In the genomic region with DNA sequence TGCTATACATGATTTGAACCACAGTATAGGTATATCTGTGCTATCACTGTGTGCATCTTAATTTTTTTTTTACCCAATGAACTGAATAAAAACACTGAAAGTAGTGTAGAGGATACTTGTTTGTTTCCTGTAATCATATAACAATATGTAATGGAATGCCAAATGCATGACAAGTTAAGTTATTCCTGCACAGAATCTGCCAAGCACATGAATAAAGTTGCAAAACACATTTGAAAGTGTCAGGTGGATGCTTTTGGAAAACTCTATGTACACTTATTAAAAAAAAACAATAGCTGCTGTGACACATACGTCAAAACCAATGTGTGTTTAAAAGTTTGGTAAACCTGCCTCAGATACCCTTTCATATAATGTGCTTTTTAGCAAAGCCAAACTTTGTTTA, we compare ENCODE assay signal across 37 cellular contexts.
"Had no signal": no experiment of that assay in that cellular context is flagged by ENCODE, and none has a peak within 500 bp of the region (broad histone marks: within the 10 kb centered on the region; RNA-seq: fewer than 3 reads in every experiment).

No MANE protein-coding gene starts in this region.

- FAIRE-seq: colon, endometrium, endothelial cell of umbilical vein had no signal

- H3K27ac Mint-ChIP-seq: activated CD4-positive, alpha-beta memory T cell treated with anti-CD3 and anti-CD28 coated beads for 36 hours; activated CD4-positive, alpha-beta T cell treated with anti-CD3 and anti-CD28 coated beads for 36 hours; activated CD4-positive, alpha-beta T cell treated with anti-CD3 and anti-CD28 coated beads, Interleukin-2, amount 10 ng/mL, durations not matched to agents 24 days and 14 days; activated CD8-positive, alpha-beta memory T cell treated with anti-CD3 and anti-CD28 coated beads, Interleukin-2, amount 10 ng/mL, durations not matched to agents 7 days and 5 days; activated CD8-positive, alpha-beta T cell treated with anti-CD3 and anti-CD28 coated beads, Interleukin-2, amount 10 ng/mL, durations not matched to agents 7 days and 5 days; activated naive CD4-positive, alpha-beta T cell treated with anti-CD3 and anti-CD28 coated beads for 36 hours; activated naive CD4-positive, alpha-beta T cell treated with anti-CD3 and anti-CD28 coated beads, Interleukin-2, amount 50 U/mL, for 24 hours; activated naive CD8-positive, alpha-beta T cell treated with anti-CD3 and anti-CD28 coated beads for 36 hours; activated naive CD8-positive, alpha-beta T cell treated with anti-CD3 and anti-CD28 coated beads, Interleukin-2, amount 50 U/mL, for 24 hours; activated T-helper 1 cell treated with anti-CD3 and anti-CD28 coated beads, Interleukin-12 subunit alpha, Interleukin-12 subunit beta, Interleukin-2, Interleukin-4 antibody, amounts not matched to agents 30 ng/mL and 10 ng/mL and 1 ng/mL, durations not matched to agents 14 hours and 24 hours and 36 hours; activated T-helper 2 cell treated with anti-CD3 and anti-CD28 coated beads, Interferon-gamma antibody, Interleukin-2, Interleukin-4, amounts not matched to agents 10 μg/mL and 5 μg/mL and 100 μg/mL, durations not matched to agents 14 hours and 24 hours and 36 hours; brain; effector memory CD8-positive, alpha-beta T cell; T-helper 17 cell; T-helper 2 cell treated with Interferon-gamma antibody and Interleukin-4, amounts not matched to agents 5 μg/mL and 100 μg/mL, for 36 hours had no signal

- H3K4me1 ChIP-seq: adrenal gland, ascending aorta, breast epithelium, foreskin keratinocyte, gastrocnemius medialis, heart left ventricle had no signal

- H3K27ac ChIP-seq: adrenal gland, ascending aorta, breast epithelium, foreskin keratinocyte, gastrocnemius medialis, heart left ventricle had no signal

- DNase-seq: activated CD4-positive, alpha-beta memory T cell treated with anti-CD3 and anti-CD28 coated beads for 36 hours; activated CD4-positive, alpha-beta T cell treated with anti-CD3 and anti-CD28 coated beads for 36 hours; activated CD4-positive, alpha-beta T cell treated with anti-CD3 and anti-CD28 coated beads, Interleukin-2, amount 10 ng/mL, durations not matched to agents 24 days and 14 days; activated CD4-positive, CD25-positive, alpha-beta regulatory T cell; activated CD4-positive, CD25-positive, alpha-beta regulatory T cell treated with anti-CD3 and anti-CD28 coated beads, Interleukin-2, amount 50 U/mL, for 72 hours; activated CD8-positive, alpha-beta memory T cell treated with anti-CD3 and anti-CD28 coated beads, Interleukin-2, amount 10 ng/mL, durations not matched to agents 7 days and 5 days; activated CD8-positive, alpha-beta memory T cell treated with anti-CD3 and anti-CD28 coated beads, Interleukin-2, amount 50 U/mL, for 4 hours; activated CD8-positive, alpha-beta T cell treated with anti-CD3 and anti-CD28 coated beads, Interleukin-2, amount 10 ng/mL, durations not matched to agents 7 days and 5 days; activated effector memory CD4-positive, alpha-beta T cell treated with anti-CD3 and anti-CD28 coated beads, Interleukin-2, amount 50 U/mL, for 16 hours; activated naive CD4-positive, alpha-beta T cell treated with anti-CD3 and anti-CD28 coated beads for 36 hours; activated naive CD8-positive, alpha-beta T cell treated with anti-CD3 and anti-CD28 coated beads for 36 hours; activated naive CD8-positive, alpha-beta T cell treated with anti-CD3 and anti-CD28 coated beads, Interleukin-2, amount 50 U/mL, for 24 hours; activated T-cell treated with anti-CD3 and anti-CD28 coated beads, Interleukin-2, amount 50 U/mL, for 1 hour; activated T-cell treated with anti-CD3 and anti-CD28 coated beads, Interleukin-2, amount 50 U/mL, for 48 hours; adrenal gland; cortex of kidney; dermis blood vessel endothelial cell; effector CD4-positive, alpha-beta T cell; effector memory CD8-positive, alpha-beta T cell; foreskin keratinocyte; gastrocnemius medialis; glutamatergic neuron; heart left ventricle; T-helper 1 cell; T-helper 17 cell; T1000 had no signal

- H3K9me3 ChIP-seq: adrenal gland, ascending aorta, breast epithelium, gastrocnemius medialis, heart left ventricle had no signal

- H3K4me1 Mint-ChIP-seq: activated CD4-positive, alpha-beta T cell treated with anti-CD3 and anti-CD28 coated beads for 36 hours; activated CD4-positive, alpha-beta T cell treated with anti-CD3 and anti-CD28 coated beads, Interleukin-2, amount 10 ng/mL, durations not matched to agents 24 days and 14 days; activated CD8-positive, alpha-beta memory T cell treated with anti-CD3 and anti-CD28 coated beads, Interleukin-2, amount 10 ng/mL, durations not matched to agents 7 days and 5 days; activated naive CD4-positive, alpha-beta T cell treated with anti-CD3 and anti-CD28 coated beads, Interleukin-2, amount 50 U/mL, for 24 hours; activated naive CD8-positive, alpha-beta T cell treated with anti-CD3 and anti-CD28 coated beads for 36 hours; activated naive CD8-positive, alpha-beta T cell treated with anti-CD3 and anti-CD28 coated beads, Interleukin-2, amount 50 U/mL, for 24 hours; brain; central memory CD8-positive, alpha-beta T cell; T-helper 17 cell had no signal

- H3K27me3 Mint-ChIP-seq: activated CD4-positive, alpha-beta memory T cell treated with anti-CD3 and anti-CD28 coated beads for 36 hours; activated CD4-positive, alpha-beta T cell treated with anti-CD3 and anti-CD28 coated beads for 36 hours; activated CD4-positive, alpha-beta T cell treated with anti-CD3 and anti-CD28 coated beads, Interleukin-2, amount 10 ng/mL, durations not matched to agents 24 days and 14 days; activated CD8-positive, alpha-beta memory T cell treated with anti-CD3 and anti-CD28 coated beads, Interleukin-2, amount 10 ng/mL, durations not matched to agents 7 days and 5 days; activated naive CD4-positive, alpha-beta T cell treated with anti-CD3 and anti-CD28 coated beads, Interleukin-2, amount 50 U/mL, for 24 hours; activated naive CD8-positive, alpha-beta T cell treated with anti-CD3 and anti-CD28 coated beads for 36 hours; activated naive CD8-positive, alpha-beta T cell treated with anti-CD3 and anti-CD28 coated beads, Interleukin-2, amount 50 U/mL, for 24 hours; brain; central memory CD8-positive, alpha-beta T cell; effector memory CD8-positive, alpha-beta T cell; T-helper 17 cell had no signal

- H3K36me3 Mint-ChIP-seq: activated CD4-positive, alpha-beta memory T cell treated with anti-CD3 and anti-CD28 coated beads for 36 hours; activated CD8-positive, alpha-beta memory T cell treated with anti-CD3 and anti-CD28 coated beads, Interleukin-2, amount 10 ng/mL, durations not matched to agents 7 days and 5 days; activated naive CD4-positive, alpha-beta T cell treated with anti-CD3 and anti-CD28 coated beads, Interleukin-2, amount 50 U/mL, for 24 hours; activated naive CD8-positive, alpha-beta T cell treated with anti-CD3 and anti-CD28 coated beads for 36 hours; brain had no signal

- H3K4me3 ChIP-seq: adrenal gland, ascending aorta, breast epithelium, gastrocnemius medialis, heart left ventricle had no signal

- H3K36me3 ChIP-seq: adrenal gland, ascending aorta, breast epithelium, gastrocnemius medialis, heart left ventricle had no signal

- H3K4me3 Mint-ChIP-seq: activated CD4-positive, alpha-beta memory T cell treated with anti-CD3 and anti-CD28 coated beads for 36 hours; activated CD4-positive, alpha-beta T cell treated with anti-CD3 and anti-CD28 coated beads for 36 hours; activated CD4-positive, alpha-beta T cell treated with anti-CD3 and anti-CD28 coated beads, Interleukin-2, amount 10 ng/mL, durations not matched to agents 24 days and 14 days; activated CD8-positive, alpha-beta memory T cell treated with anti-CD3 and anti-CD28 coated beads, Interleukin-2, amount 10 ng/mL, durations not matched to agents 7 days and 5 days; activated CD8-positive, alpha-beta T cell treated with anti-CD3 and anti-CD28 coated beads, Interleukin-2, amount 10 ng/mL, durations not matched to agents 7 days and 5 days; activated naive CD4-positive, alpha-beta T cell treated with anti-CD3 and anti-CD28 coated beads for 36 hours; activated naive CD4-positive, alpha-beta T cell treated with anti-CD3 and anti-CD28 coated beads, Interleukin-2, amount 50 U/mL, for 24 hours; activated naive CD8-positive, alpha-beta T cell treated with anti-CD3 and anti-CD28 coated beads for 36 hours; activated naive CD8-positive, alpha-beta T cell treated with anti-CD3 and anti-CD28 coated beads, Interleukin-2, amount 50 U/mL, for 24 hours; activated T-helper 1 cell treated with anti-CD3 and anti-CD28 coated beads, Interleukin-12 subunit alpha, Interleukin-12 subunit beta, Interleukin-2, Interleukin-4 antibody, amounts not matched to agents 30 ng/mL and 10 ng/mL and 1 ng/mL, durations not matched to agents 14 hours and 24 hours and 36 hours; brain; central memory CD8-positive, alpha-beta T cell; effector memory CD8-positive, alpha-beta T cell; T-helper 17 cell; T-helper 2 cell treated with Interferon-gamma antibody and Interleukin-4, amounts not matched to agents 5 μg/mL and 100 μg/mL, for 36 hours had no signal

- H3K27me3 ChIP-seq: adrenal gland, ascending aorta, breast epithelium, foreskin keratinocyte, gastrocnemius medialis, heart left ventricle had no signal
